ENCODE assay signal across 8 cellular contexts in genomic region chr3:197030379-197031314, GRCh38. TPM values are rescaled to one million over a fixed set of nuclear protein-coding genes. Genes with fewer than 3 reads are reported as not detected.
DNase-seq lines count a peak whose midpoint lies in the region; TF ChIP-seq lines count a peak whose summit lies in the region.
"Had no signal": no experiment of that assay in that cellular context is flagged by ENCODE, and none has a peak within 500 bp of the region (broad histone marks: within the 10 kb centered on the region; RNA-seq: fewer than 3 reads in every experiment).

No MANE protein-coding gene starts in this region.

- no peaks in the 10 kb centered on the region for H3K9me3 ChIP-seq in left ventricle myocardium inferior (replicated peaks)

- H3K27ac ChIP-seq in left ventricle myocardium inferior (replicated peaks) = peak overlapping the region; percentile 78

- H3K27me3 Mint-ChIP-seq in HFFc6 (ENCODE audit: insufficient read depth) = peaks cover 10% of the 10 kb centered on the region
- H3K27me3 Mint-ChIP-seq in activated T-helper 1 cell treated with anti-CD3 and anti-CD28 coated beads, Interleukin-12 subunit alpha, Interleukin-12 subunit beta, Interleukin-2, Interleukin-4 antibody, amounts not matched to agents 30 ng/mL and 10 ng/mL and 1 ng/mL, durations not matched to agents 14 hours and 24 hours and 36 hours (ENCODE audit: insufficient read depth) = peaks cover 1% of the 10 kb centered on the region

- H3K4me1 ChIP-seq in left ventricle myocardium inferior = peaks cover 42% of the 10 kb centered on the region

- H3K36me3 ChIP-seq in left ventricle myocardium inferior = no peaks in the 10 kb centered on the region

- TF ChIP-seq CTCF in HFFc6 (IDR thresholded peaks at IDR 0.05) (no peak), left ventricle myocardium inferior (IDR thresholded peaks at IDR 0.05; ENCODE audit: borderline replicate concordance) (no peak)

- no peaks in the 10 kb centered on the region for H3K9me3 Mint-ChIP-seq in HFFc6
- peaks cover 4% of the 10 kb centered on the region for H3K9me3 Mint-ChIP-seq in activated T-helper 1 cell treated with anti-CD3 and anti-CD28 coated beads, Interleukin-12 subunit alpha, Interleukin-12 subunit beta, Interleukin-2, Interleukin-4 antibody, amounts not matched to agents 30 ng/mL and 10 ng/mL and 1 ng/mL, durations not matched to agents 14 hours and 24 hours and 36 hours

- peaks cover 20% of the 10 kb centered on the region for H3K4me1 Mint-ChIP-seq in HFFc6 (ENCODE audit: low read depth)
- H3K4me1 Mint-ChIP-seq in activated T-helper 1 cell treated with anti-CD3 and anti-CD28 coated beads, Interleukin-12 subunit alpha, Interleukin-12 subunit beta, Interleukin-2, Interleukin-4 antibody, amounts not matched to agents 30 ng/mL and 10 ng/mL and 1 ng/mL, durations not matched to agents 14 hours and 24 hours and 36 hours (ENCODE audit: low read depth) = no peaks in the 10 kb centered on the region

- H3K4me3 ChIP-seq in left ventricle myocardium inferior = peak overlapping the region; percentile 70

- H3K27me3 ChIP-seq in left ventricle myocardium inferior (ENCODE audit: low read depth) = peaks cover 17% of the 10 kb centered on the region

- H3K27ac Mint-ChIP-seq in HFFc6 = peak overlapping the region; percentile 91
- H3K27ac Mint-ChIP-seq in activated T-helper 1 cell treated with anti-CD3 and anti-CD28 coated beads, Interleukin-12 subunit alpha, Interleukin-12 subunit beta, Interleukin-2, Interleukin-4 antibody, amounts not matched to agents 30 ng/mL and 10 ng/mL and 1 ng/mL, durations not matched to agents 14 hours and 24 hours and 36 hours = no peak overlapping the region

- DNase-seq in HFFc6 (no peak), left ventricle myocardium inferior (no peak), NCI-H1930 (lab: John Stamatoyannopoulos, UW) (no peak), NCI-H187 (lab: John Stamatoyannopoulos, UW) (no peak), hippocampal formation (lab: John Stamatoyannopoulos, UW) (no peak)
- DNase-seq in activated T-helper 1 cell treated with anti-CD3 and anti-CD28 coated beads, Interleukin-12 subunit alpha, Interleukin-12 subunit beta, Interleukin-2, Interleukin-4 antibody, amounts not matched to agents 30 ng/mL and 10 ng/mL and 1 ng/mL, durations not matched to agents 14 hours and 24 hours and 36 hours (ENCODE audit: low spot score) = no peak
- DNase-seq in stimulated activated CD8-positive, alpha-beta memory T cell treated with anti-CD3 and anti-CD28 coated beads, Interleukin-4, amount 100 ng/mL, for 48 hours = peak; percentile 23
- DNase-seq: NCI-H2227 treated with DMSO at 0.1 percent for 48 hours had no signal

- peak overlapping the region; percentile 43; the same call in 1 of the 2 replicates for H3K4me3 Mint-ChIP-seq in HFFc6
- peak overlapping the region; percentile 58 for H3K4me3 Mint-ChIP-seq in activated T-helper 1 cell treated with anti-CD3 and anti-CD28 coated beads, Interleukin-12 subunit alpha, Interleukin-12 subunit beta, Interleukin-2, Interleukin-4 antibody, amounts not matched to agents 30 ng/mL and 10 ng/mL and 1 ng/mL, durations not matched to agents 14 hours and 24 hours and 36 hours

- H3K36me3 Mint-ChIP-seq in HFFc6 (ENCODE audit: low read depth) = no peaks in the 10 kb centered on the region
- H3K36me3 Mint-ChIP-seq in activated T-helper 1 cell treated with anti-CD3 and anti-CD28 coated beads, Interleukin-12 subunit alpha, Interleukin-12 subunit beta, Interleukin-2, Interleukin-4 antibody, amounts not matched to agents 30 ng/mL and 10 ng/mL and 1 ng/mL, durations not matched to agents 14 hours and 24 hours and 36 hours (ENCODE audit: low read depth) = peaks cover 1% of the 10 kb centered on the region

- intact Hi-C loops in activated T-helper 1 cell treated with anti-CD3 and anti-CD28 coated beads, Interleukin-12 subunit alpha, Interleukin-12 subunit beta, Interleukin-2, Interleukin-4 antibody, amounts not matched to agents 30 ng/mL and 10 ng/mL and 1 ng/mL, durations not matched to agents 14 hours and 24 hours and 36 hours (cut with micrococcal nuclease) = no loop called here
- intact Hi-C loops in left ventricle myocardium inferior (cut with micrococcal nuclease) = no loop called here

RNA-seq across cellular contexts. Expression of gene MELTF, which starts 1.0 kb away (rescaled TPM):
- total RNA-seq in HFFc6 (2021; fragmentation: NEBNext Ultra II Directional; extraction: Animal tissue kit (Norgen Biotek cat#: 25700)) = 1 to 10 TPM; 1.1 to 3.8 (median 2.5) TPM
- total RNA-seq in activated T-helper 1 cell treated with anti-CD3 and anti-CD28 coated beads, Interleukin-12 subunit alpha, Interleukin-12 subunit beta, Interleukin-2, Interleukin-4 antibody, amounts not matched to agents 30 ng/mL and 10 ng/mL and 1 ng/mL, durations not matched to agents 14 hours and 24 hours and 36 hours = 3.9 and 6.4 TPM in 2 replicates
- total RNA-seq in left ventricle myocardium inferior = 9.6 TPM
